26 cellular contexts compared by ENCODE assay signal in the genomic region with DNA sequence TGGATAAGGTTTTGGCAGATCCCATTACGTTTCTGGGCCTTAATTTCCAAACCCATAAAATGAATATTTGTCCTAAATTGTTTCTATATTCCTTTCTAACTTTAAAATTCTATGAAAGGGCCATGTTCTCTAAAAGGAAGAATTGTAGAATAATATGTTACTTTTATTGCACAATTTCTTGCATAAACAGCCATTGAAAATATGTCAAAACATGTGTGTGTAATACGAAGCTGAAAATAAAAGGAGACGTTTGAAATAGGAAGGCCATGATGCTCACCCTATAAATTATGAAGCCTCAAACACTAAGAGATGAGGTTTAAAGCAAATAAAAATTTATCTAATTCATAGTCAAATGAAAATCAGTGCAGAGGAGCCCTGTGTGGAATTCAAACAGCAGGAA.
DNase-seq lines count a peak whose midpoint lies in the region; ATAC-seq, FAIRE-seq and TF ChIP-seq lines count a peak whose summit lies in the region.
"Had no signal": no experiment of that assay in that cellular context is flagged by ENCODE, and none has a peak within 500 bp of the region (broad histone marks: within the 10 kb centered on the region; RNA-seq: fewer than 3 reads in every experiment).

No MANE protein-coding gene starts in this region.

- peaks cover 3% of the 10 kb centered on the region for H3K4me1 Mint-ChIP-seq in neural progenitor cell
- H3K4me1 Mint-ChIP-seq: CD14-positive monocyte; CD4-positive, alpha-beta memory T cell; CD8-positive, alpha-beta memory T cell had no signal

- H3K79me2 ChIP-seq in neural progenitor cell (ENCODE audit: low read depth), result no peaks in the 10 kb centered on the region

- H3F3A ChIP-seq in neural progenitor cell (ENCODE audit: low read depth), result no peaks in the 10 kb centered on the region

- DNase-seq in AG10803 (ENCODE audit: low read depth) (peak; percentile 6), adipocyte (ENCODE audit: low read depth) (peak; percentile 55), NCI-H128 (lab: John Stamatoyannopoulos, UW; ENCODE audit: unreplicated experiment) (no peak), neural progenitor cell (ENCODE audit: low spot score) (no peak)
- DNase-seq: BE2C; C1 segment of cervical spinal cord; CD4-positive, alpha-beta memory T cell; CD4-positive, CD25-positive, alpha-beta regulatory T cell; CD8-positive, alpha-beta memory T cell; COR-L47; DMS 273 treated with DMSO at 0.1 percent for 48 hours; DMS153; DMS53; DMS79; DND-41; EL; GDM1 had no signal

- H3K4me1 ChIP-seq in adipocyte (ENCODE audit: control insufficient read depth, insufficient read depth, low read length) (peaks cover 11% of the 10 kb centered on the region), neural progenitor cell (no peaks in the 10 kb centered on the region)
- H3K4me1 ChIP-seq: A549, BE2C, BLaER1 had no signal

- TF ChIP-seq CTCF in AG10803 (conservative IDR thresholded peaks at IDR 0.05; ENCODE audit: low read length), result no peak
- TF ChIP-seq CTCF in neural progenitor cell (IDR thresholded peaks at IDR 0.05), result no peak

- H3K36me3 ChIP-seq in adipocyte (ENCODE audit: control insufficient read depth, insufficient read depth, low read length, severe bottlenecking), result no peaks in the 10 kb centered on the region
- H3K36me3 ChIP-seq in neural progenitor cell, result no peaks in the 10 kb centered on the region
- H3K36me3 ChIP-seq: BE2C, BLaER1 had no signal

- no peak overlapping the region for H3K4me3 Mint-ChIP-seq in neural progenitor cell
- H3K4me3 Mint-ChIP-seq: CD14-positive monocyte; CD4-positive, alpha-beta memory T cell; CD4-positive, CD25-positive, alpha-beta regulatory T cell; CD8-positive, alpha-beta memory T cell had no signal

- H3K9me3 Mint-ChIP-seq in neural progenitor cell, result no peaks in the 10 kb centered on the region

- FAIRE-seq in endometrium (lab: Jason Lieb, UNC), result peak; percentile 98
- FAIRE-seq: A549, GM12878, GM12892, GM18507 had no signal

- ATAC-seq in GM21423 (IDR thresholded peaks at IDR 0.05; ENCODE audit: unreplicated experiment), result no peak
- ATAC-seq: A549, GM12878 had no signal

- no peak overlapping the region for H3K4me2 ChIP-seq in neural progenitor cell
- H3K4me2 ChIP-seq: A549, BLaER1 had no signal

- no peak overlapping the region for H2AFZ ChIP-seq in neural progenitor cell (replicated peaks)

- H3K9ac ChIP-seq in adipocyte (ENCODE audit: low read length), result no peak overlapping the region
- H3K9ac ChIP-seq in neural progenitor cell, result no peak overlapping the region
- H3K9ac ChIP-seq: BLaER1 had no signal

- H3K4me3 ChIP-seq in AG10803 (ENCODE audit: low read length), result no peak overlapping the region
- H3K4me3 ChIP-seq in adipocyte (ENCODE audit: low read length), result no peak overlapping the region
- no peak overlapping the region for H3K4me3 ChIP-seq in neural progenitor cell
- H3K4me3 ChIP-seq: A549, BLaER1, GM12878 had no signal

- no peaks in the 10 kb centered on the region for H4K20me1 ChIP-seq in neural progenitor cell (ENCODE audit: low read depth)
- H4K20me1 ChIP-seq: BLaER1 had no signal

- H3K27ac ChIP-seq in neural progenitor cell, result no peak overlapping the region
- H3K27ac ChIP-seq: 22Rv1, A549, BLaER1 had no signal

- H3K9me3 ChIP-seq in adipocyte (ENCODE audit: control insufficient read depth, low read length) (no peaks in the 10 kb centered on the region), neural progenitor cell (ENCODE audit: low read depth) (no peaks in the 10 kb centered on the region)
- H3K9me3 ChIP-seq: A549, BE2C, BLaER1 had no signal

- H3K36me3 Mint-ChIP-seq in neural progenitor cell, result no peaks in the 10 kb centered on the region
- H3K36me3 Mint-ChIP-seq: CD14-positive monocyte; CD4-positive, alpha-beta memory T cell; CD4-positive, CD25-positive, alpha-beta regulatory T cell; CD8-positive, alpha-beta memory T cell had no signal

- no peaks in the 10 kb centered on the region for H3K27me3 Mint-ChIP-seq in neural progenitor cell (ENCODE audit: insufficient read depth, low read depth)
- H3K27me3 Mint-ChIP-seq: CD4-positive, alpha-beta memory T cell; CD4-positive, CD25-positive, alpha-beta regulatory T cell; CD8-positive, alpha-beta memory T cell had no signal

- no peak overlapping the region for H3K27ac Mint-ChIP-seq in neural progenitor cell
- H3K27ac Mint-ChIP-seq: CD14-positive monocyte; CD4-positive, alpha-beta memory T cell; CD4-positive, CD25-positive, alpha-beta regulatory T cell; CD8-positive, alpha-beta memory T cell had no signal

- H3K27me3 ChIP-seq in adipocyte (replicated peaks; ENCODE audit: control insufficient read depth, insufficient read depth, low read length), result no peaks in the 10 kb centered on the region
- no peaks in the 10 kb centered on the region for H3K27me3 ChIP-seq in neural progenitor cell
- H3K27me3 ChIP-seq: BE2C, BLaER1 had no signal

Comparison
In these comparisons a context has a peak if more than half of its experiments do, and no peak if none do; other contexts are left out.
1. DNase-seq: peak in AG10803 (single experiment) and adipocyte (single experiment); none in NCI-H128 (single experiment) and neural progenitor cell (single experiment).